27 cellular contexts compared by ENCODE assay signal in the genomic region with DNA sequence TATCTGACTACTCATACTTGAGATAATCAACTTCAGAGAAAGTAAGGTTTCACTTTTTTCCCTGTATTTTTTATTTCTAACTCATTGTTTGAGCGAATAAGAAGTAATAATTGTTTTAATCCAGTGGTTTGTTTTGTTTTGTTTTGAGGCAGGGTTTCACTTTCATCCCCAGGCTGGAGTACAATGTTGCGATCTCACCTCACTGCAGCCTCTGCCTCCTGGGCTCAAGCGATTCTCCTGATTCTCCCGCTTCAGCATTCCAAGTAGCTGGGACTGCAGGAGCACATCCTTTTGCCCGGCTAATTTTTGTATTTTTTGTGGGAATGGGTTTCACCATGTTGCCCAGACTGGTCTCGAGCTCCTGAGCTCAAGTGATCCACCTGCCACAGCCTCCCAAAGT. TPM values are rescaled to one million over a fixed set of nuclear protein-coding genes. Genes with fewer than 3 reads are reported as not detected.
DNase-seq lines count a peak whose midpoint lies in the region; ATAC-seq, FAIRE-seq and TF ChIP-seq lines count a peak whose summit lies in the region.
"Had no signal": no experiment of that assay in that cellular context is flagged by ENCODE, and none has a peak within 500 bp of the region (broad histone marks: within the 10 kb centered on the region; RNA-seq: fewer than 3 reads in every experiment).

No MANE protein-coding gene starts in this region.

- peaks cover 11% of the 10 kb centered on the region for H3K4me1 ChIP-seq in A673 (ENCODE audit: insufficient read depth, low read length, poor library complexity, severe bottlenecking)
- peaks cover 34% of the 10 kb centered on the region for H3K4me1 ChIP-seq in CD4-positive, CD25-positive, alpha-beta regulatory T cell (ENCODE audit: control insufficient read depth, insufficient read depth, low read length, poor library complexity, severe bottlenecking)
- peaks cover 29% of the 10 kb centered on the region for H3K4me1 ChIP-seq in effector memory CD4-positive, alpha-beta T cell (ENCODE audit: control insufficient read depth, insufficient read depth, low read length, poor library complexity, severe bottlenecking)
- peaks cover 17% of the 10 kb centered on the region for H3K4me1 ChIP-seq in HAP-1
- H3K4me1 ChIP-seq: transverse colon had no signal

- peaks cover 33 to 60% (median 48%) of the 10 kb centered on the region in 4 donors for H3K4me1 Mint-ChIP-seq in CD4-positive, CD25-positive, alpha-beta regulatory T cell
- peaks cover 62 to 73% (median 67%) of the 10 kb centered on the region in 3 donors for H3K4me1 Mint-ChIP-seq in T-cell

- no peaks in the 10 kb centered on the region for H3K27me3 Mint-ChIP-seq in CD4-positive, CD25-positive, alpha-beta regulatory T cell
- H3K27me3 Mint-ChIP-seq in T-cell, result no peaks in the 10 kb centered on the region

- POLR2A ChIA-PET in A673 (lab: Charles Lee; ENCODE audit: low non-redundant PET), result no interaction called here
- POLR2A ChIA-PET in T-cell (lab: Charles Lee), result interaction anchor here in 1 of 2 donors (0.5 kb wide), 1 partner anchor 187 kb away, joined by 4 read pairs; no protein-coding TSS in a partner anchor

- no peaks in the 10 kb centered on the region for H3K9me3 Mint-ChIP-seq in CD4-positive, CD25-positive, alpha-beta regulatory T cell
- no peaks in the 10 kb centered on the region for H3K9me3 Mint-ChIP-seq in T-cell

- CTCF ChIA-PET in A673 (lab: Charles Lee) (no interaction called here), T-cell (lab: Charles Lee) (interaction anchor here in 1 of 2 donors (0.7 kb wide), 1 partner anchor 11 kb away, joined by 3 read pairs; no protein-coding TSS in a partner anchor)

- H3K36me3 Mint-ChIP-seq in CD4-positive, CD25-positive, alpha-beta regulatory T cell, result peaks cover 29% of the 10 kb centered on the region
- peaks cover 56% of the 10 kb centered on the region for H3K36me3 Mint-ChIP-seq in T-cell

- DNase-seq in A673 (ENCODE audit: low spot score), result no peak
- no peak for DNase-seq in CD4-positive, CD25-positive, alpha-beta regulatory T cell
- no peak for DNase-seq in T-cell
- no peak for DNase-seq in effector memory CD4-positive, alpha-beta T cell
- DNase-seq in D721Med (ENCODE audit: insufficient read length, low spot score), result no peak
- DNase-seq in middle frontal gyrus (ENCODE audit: extremely low spot score, low spot score), result no peak
- no peak for DNase-seq in activated CD4-positive, alpha-beta T cell treated with anti-CD3 and anti-CD28 coated beads for 48 hours
- DNase-seq in HAP-1 (ENCODE audit: low spot score in 2 of 2), result no peak
- DNase-seq: activated CD4-positive, CD25-positive, alpha-beta regulatory T cell treated with anti-CD3 and anti-CD28 coated beads, Interleukin-2, amount 50 U/mL, for 72 hours; cerebellar nuclear complex; EL; HCEC 1CT; heart left ventricle; KG1; left colon; mesenchymal stem cell; NCI-H1694 treated with DMSO at 0.1 percent for 48 hours; NCI-H526; ovary; spleen; stimulated activated CD4-positive, alpha-beta T cell treated with anti-CD3 and anti-CD28 coated beads, Interleukin-4, amount 100 ng/mL, for 1 hour; stomach; T1000; transverse colon had no signal

- peak overlapping the region; percentile 1 to 59 (median 19) for H3K27ac Mint-ChIP-seq in CD4-positive, CD25-positive, alpha-beta regulatory T cell
- H3K27ac Mint-ChIP-seq in T-cell, result peak overlapping the region; percentile 77 to 81

- TF ChIP-seq CTCF in A673 (conservative IDR thresholded peaks at IDR 0.05; ENCODE audit: low read depth, low read length) (no peak), D721Med (IDR thresholded peaks at IDR 0.05; ENCODE audit: insufficient read depth, missing control alignments) (no peak)

- peak overlapping the region; percentile 69 for H3K27ac ChIP-seq in A673 (ENCODE audit: low read depth, low read length, poor library complexity, severe bottlenecking)
- no peak overlapping the region for H3K27ac ChIP-seq in CD4-positive, CD25-positive, alpha-beta regulatory T cell (ENCODE audit: insufficient read depth, low read length, poor library complexity, severe bottlenecking)
- peak overlapping the region; percentile 66 for H3K27ac ChIP-seq in effector memory CD4-positive, alpha-beta T cell (ENCODE audit: insufficient read depth, low read length, poor library complexity, severe bottlenecking)
- H3K27ac ChIP-seq: epithelial cell of prostate, ovary, right atrium auricular region, transverse colon had no signal

- no peaks in the 10 kb centered on the region for H3K9me3 ChIP-seq in A673 (ENCODE audit: low read depth, low read length, poor library complexity, severe bottlenecking)
- no peaks in the 10 kb centered on the region for H3K9me3 ChIP-seq in CD4-positive, CD25-positive, alpha-beta regulatory T cell (ENCODE audit: control insufficient read depth in 2 of 2, low read length in 2 of 2)
- H3K9me3 ChIP-seq in effector memory CD4-positive, alpha-beta T cell (ENCODE audit: control insufficient read depth, low read length), result no peaks in the 10 kb centered on the region
- no peaks in the 10 kb centered on the region for H3K9me3 ChIP-seq in HAP-1
- H3K9me3 ChIP-seq: heart left ventricle, ovary, right atrium auricular region, spleen, stomach, transverse colon had no signal

- peaks cover 49% of the 10 kb centered on the region for H3K36me3 ChIP-seq in A673 (ENCODE audit: insufficient read depth, low read length, poor library complexity, severe bottlenecking)
- peaks cover 42% of the 10 kb centered on the region for H3K36me3 ChIP-seq in CD4-positive, CD25-positive, alpha-beta regulatory T cell (ENCODE audit: control insufficient read depth, insufficient read depth, low read length)
- H3K36me3 ChIP-seq in effector memory CD4-positive, alpha-beta T cell (ENCODE audit: control insufficient read depth, insufficient read depth, low read length), result peaks cover 30% of the 10 kb centered on the region
- peaks cover 44% of the 10 kb centered on the region for H3K36me3 ChIP-seq in HAP-1 (replicated peaks)
- H3K36me3 ChIP-seq: ovary had no signal

- H3K4me3 ChIP-seq in A673 (ENCODE audit: low read depth, low read length, poor library complexity, severe bottlenecking), result no peak overlapping the region
- H3K4me3 ChIP-seq in CD4-positive, CD25-positive, alpha-beta regulatory T cell (ENCODE audit: low read depth, low read length), result peak overlapping the region; percentile 44
- H3K4me3 ChIP-seq in effector memory CD4-positive, alpha-beta T cell (ENCODE audit: insufficient read depth, low read depth, low read length, poor library complexity, severe bottlenecking), result no peak overlapping the region
- no peak overlapping the region for H3K4me3 ChIP-seq in HAP-1
- H3K4me3 ChIP-seq: heart left ventricle, ovary, right atrium auricular region, spleen, stomach, transverse colon had no signal

- no peak for ATAC-seq in CD4-positive, CD25-positive, alpha-beta regulatory T cell (ENCODE audit: low read depth in 2 of 2)
- no peak for ATAC-seq in T-cell (replicated peaks in 1 of 4)
- ATAC-seq: heart left ventricle, left colon, SK-N-SH treated with all-trans-retinoic acid at 6 μM for 48 hours had no signal

- H3K27me3 ChIP-seq in A673 (replicated peaks; ENCODE audit: insufficient read depth, low read depth, low read length, poor library complexity), result no peaks in the 10 kb centered on the region
- H3K27me3 ChIP-seq in CD4-positive, CD25-positive, alpha-beta regulatory T cell (ENCODE audit: control insufficient read depth, insufficient read depth, low read length), result no peaks in the 10 kb centered on the region
- no peaks in the 10 kb centered on the region for H3K27me3 ChIP-seq in effector memory CD4-positive, alpha-beta T cell (replicated peaks; ENCODE audit: control insufficient read depth, insufficient read depth, low read length, poor library complexity, severe bottlenecking)
- no peaks in the 10 kb centered on the region for H3K27me3 ChIP-seq in HAP-1 (ENCODE audit: low read depth)
- H3K27me3 ChIP-seq: heart left ventricle, ovary, right atrium auricular region, spleen, stomach, transverse colon had no signal

- no TSS peak for BruUV-seq in A673 (replicated peaks; lab: Mats Ljungman, UMichigan)

- intact Hi-C loops in A673 (cut with micrococcal nuclease; ENCODE audit: unreplicated experiment), result no loop called here

- peak overlapping the region in 1 of 4 donors; percentile 17 for H3K4me3 Mint-ChIP-seq in CD4-positive, CD25-positive, alpha-beta regulatory T cell
- peak overlapping the region; percentile 2 to 37 (median 14) for H3K4me3 Mint-ChIP-seq in T-cell

- in situ Hi-C loops in HAP-1 (cut with MboI; ENCODE audit: low sequenced_read_pairs), result no loop called here

- no peak for FAIRE-seq in D721Med (lab: Jason Lieb, UNC)

RNA-seq across cellular contexts. Expression of a gene that starts 8.6 kb away (rescaled TPM):
- total RNA-seq in A673 (2021), result 46.9 and 56.2 TPM in 2 replicates
- total RNA-seq in CD4-positive, CD25-positive, alpha-beta regulatory T cell, result 25.8 TPM
- 10 to 100 TPM; 29.2 to 32.0 (median 30.3) TPM for polyA plus RNA-seq in CD4-positive, CD25-positive, alpha-beta regulatory T cell
- 10 to 100 TPM; 25.9 to 44.8 (median 37.5) TPM for total RNA-seq in T-cell

RNA-seq across cellular contexts. Expression of a gene that starts 9.0 kb away (rescaled TPM):
- total RNA-seq in A673 (2021) (17.7 and 18.9 TPM in 2 replicates), T-cell (10 to 100 TPM; 12.9 to 17.9 (median 14.3) TPM)
- total RNA-seq in CD4-positive, CD25-positive, alpha-beta regulatory T cell, result 13.0 TPM
- 10 to 100 TPM; 14.3 to 18.6 (median 15.4) TPM for polyA plus RNA-seq in CD4-positive, CD25-positive, alpha-beta regulatory T cell
